In the genomic region with DNA sequence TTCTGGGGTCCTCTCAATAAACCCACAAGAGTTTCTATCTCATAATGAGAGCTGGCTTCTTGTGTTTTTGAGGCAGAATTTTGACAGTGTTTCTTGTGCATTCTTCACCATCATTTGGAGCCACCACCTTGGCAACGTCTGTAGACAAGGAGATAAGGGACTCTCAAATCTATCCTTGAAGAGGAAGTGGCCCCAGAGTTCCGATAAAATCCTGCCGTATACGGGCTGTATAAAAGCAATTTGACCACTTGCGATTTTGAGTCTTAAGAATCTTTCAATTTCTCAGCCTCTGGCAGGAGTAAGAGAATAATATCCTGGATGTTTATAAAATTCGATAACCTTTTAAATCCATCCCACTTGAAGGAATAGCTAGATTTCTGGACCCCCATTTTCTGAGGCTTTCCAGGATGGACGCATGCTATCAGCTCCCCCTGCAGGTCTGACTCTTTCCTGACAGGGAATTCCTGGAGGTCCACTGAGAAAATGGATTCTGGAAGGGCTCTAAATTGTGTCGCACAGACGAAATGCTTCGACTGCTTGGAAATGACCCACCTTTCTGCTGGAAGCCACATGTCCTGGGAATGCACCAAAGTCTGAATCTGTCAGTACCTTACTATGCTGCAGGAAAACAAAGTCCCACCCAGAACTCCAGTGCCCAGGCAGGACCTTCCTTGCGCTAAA, we compare ENCODE assay signal across 8 cellular contexts. TPM values are rescaled to one million over a fixed set of nuclear protein-coding genes. Genes with fewer than 3 reads are reported as not detected.
DNase-seq lines count a peak whose midpoint lies in the region; ATAC-seq and TF ChIP-seq lines count a peak whose summit lies in the region.

No MANE protein-coding gene starts in this region.

- DNase-seq in ELR (ENCODE audit: low read depth) (peak; percentile 64), MM.1S (peak; percentile 29), adrenal gland (peak; percentile 37 to 77 (median 50)), hippocampal formation (lab: John Stamatoyannopoulos, UW) (peak; percentile 13 to 40), substantia nigra (lab: John Stamatoyannopoulos, UW) (peak in 26 of 49 donors; percentile 7 to 54 (median 24)), activated gamma-delta T cell treated with Interleukin-2 at 50 U/mL for 16 hours (no peak)

- H3K9ac ChIP-seq in MM.1S (ENCODE audit: low read length), result no peak overlapping the region

- no peaks in the 10 kb centered on the region for H3K4me1 ChIP-seq in MM.1S (ENCODE audit: low read length)
- peaks cover 0 to 12% of the 10 kb centered on the region in 2 donors for H3K4me1 ChIP-seq in adrenal gland (replicated peaks in 1 of 2)

- H3K4me3 ChIP-seq in MM.1S (ENCODE audit: low read length), result peak overlapping the region; percentile 19; the same call in 1 of the 2 replicates
- peak overlapping the region in 1 of 4 donors; percentile 40 for H3K4me3 ChIP-seq in adrenal gland

- TF ChIP-seq POLR2A in adrenal gland (IDR thresholded peaks at IDR 0.05), result no peak

- H3K27me3 ChIP-seq in MM.1S (replicated peaks; ENCODE audit: insufficient read depth, low read length) (no peaks in the 10 kb centered on the region), adrenal gland (no peaks in the 10 kb centered on the region)

- intact Hi-C loops in adrenal gland (cut with DNase I), result loop anchor here (2.0 to 10.0 kb wide), 4 partner anchors 175 to 280 kb away; a partner anchor contains a TSS

- no peaks in the 10 kb centered on the region for H3F3A ChIP-seq in MM.1S (ENCODE audit: insufficient read depth, low read length)

- H3K79me2 ChIP-seq in MM.1S (ENCODE audit: low read length), result no peaks in the 10 kb centered on the region

- no peaks in the 10 kb centered on the region for H4K20me1 ChIP-seq in MM.1S (ENCODE audit: insufficient read depth, low read length)

- H2AFZ ChIP-seq in MM.1S (ENCODE audit: low read length), result peak overlapping the region; percentile 37

- TF ChIP-seq CTCF in MM.1S (IDR thresholded peaks at IDR 0.05; ENCODE audit: low read length) (peak; percentile 72), adrenal gland (IDR thresholded peaks at IDR 0.05) (peak; percentile 62 to 91 (median 76))

- no peaks in the 10 kb centered on the region for H3K9me3 ChIP-seq in MM.1S (replicated peaks; ENCODE audit: insufficient read depth, low read length)
- no peaks in the 10 kb centered on the region for H3K9me3 ChIP-seq in adrenal gland (replicated peaks in 1 of 3)

- no peak overlapping the region for H3K27ac ChIP-seq in MM.1S (ENCODE audit: low read length)
- H3K27ac ChIP-seq in adrenal gland, result no peak overlapping the region
- no peak overlapping the region for H3K27ac ChIP-seq in substantia nigra (ENCODE audit: low read depth, low read length, poor library complexity, severe bottlenecking)

- ATAC-seq in GM18511 (IDR thresholded peaks at IDR 0.05; ENCODE audit: unreplicated experiment) (no peak), HG03442 (IDR thresholded peaks at IDR 0.05; ENCODE audit: unreplicated experiment) (no peak)

- H3K36me3 ChIP-seq in MM.1S (replicated peaks; ENCODE audit: insufficient read depth, low read length), result no peaks in the 10 kb centered on the region
- no peaks in the 10 kb centered on the region for H3K36me3 ChIP-seq in adrenal gland (replicated peaks in 1 of 2)

- WGBS in adrenal gland, 4 donors, result 21 to 26% (median 24%) methylated on average over 11 of the region's 11 CpGs

- H3K9me2 ChIP-seq in MM.1S (replicated peaks; ENCODE audit: insufficient read depth, low read length), result no peaks in the 10 kb centered on the region

- H3K4me2 ChIP-seq in MM.1S (ENCODE audit: low read depth, low read length), result peak overlapping the region; percentile 34; the same call in 1 of the 2 replicates

RNA-seq across cellular contexts. Expression of gene E2F6, which starts 54.1 kb away (rescaled TPM):
- total RNA-seq in adrenal gland, result 10 to 100 TPM in 6 of 8 donors, 1 to 10 TPM in 2; 9.2 to 16.1 (median 12.5) TPM
- 10 to 100 TPM in 2 of 3 donors, 1 to 10 TPM in 1; 8.0 to 16.6 (median 11.4) TPM for polyA plus RNA-seq in adrenal gland
